ENCODE assay signal across 21 cellular contexts in genomic region chr17:8923762-8924161, GRCh38. TPM values are rescaled to one million over a fixed set of nuclear protein-coding genes. Genes with fewer than 3 reads are reported as not detected.
DNase-seq lines count a peak whose midpoint lies in the region; ATAC-seq, FAIRE-seq and TF ChIP-seq lines count a peak whose summit lies in the region.
"Had no signal": no experiment of that assay in that cellular context is flagged by ENCODE, and none has a peak within 500 bp of the region (broad histone marks: within the 10 kb centered on the region; RNA-seq: fewer than 3 reads in every experiment).

No MANE protein-coding gene starts in this region.

- TF ChIP-seq POLR2A in upper lobe of left lung (IDR thresholded peaks at IDR 0.05): no peak

- H3K4me3 ChIP-seq in HL-60 (replicated peaks; ENCODE audit: insufficient read depth, low read length) (no peak overlapping the region), left lung (no peak overlapping the region), upper lobe of left lung (no peak overlapping the region), coronary artery (no peak overlapping the region), Caco-2 (ENCODE audit: low read depth, low read length) (no peak overlapping the region)
- H3K4me3 ChIP-seq: PC-9, SK-N-MC had no signal

- H3K4me3 Mint-ChIP-seq in Caco-2 (ENCODE audit: unreplicated experiment): no peak overlapping the region
- H3K4me3 Mint-ChIP-seq: CD4-positive, alpha-beta memory T cell had no signal

- CTCF ChIA-PET in Caco-2 (lab: Charles Lee): interaction anchor here (0.6 kb wide), 1 partner anchor 98 kb away, joined by 3 read pairs; no protein-coding TSS in a partner anchor

- FAIRE-seq in frontal cortex (lab: Jason Lieb, UNC): no peak
- FAIRE-seq: HTR-8/SVneo had no signal

- TF ChIP-seq CTCF in HL-60 (IDR thresholded peaks at IDR 0.05; ENCODE audit: insufficient read depth, low read length): no peak
- TF ChIP-seq CTCF in left lung (IDR thresholded peaks at IDR 0.05): no peak
- no peak for TF ChIP-seq CTCF in upper lobe of left lung (IDR thresholded peaks at IDR 0.05)
- TF ChIP-seq CTCF in coronary artery (IDR thresholded peaks at IDR 0.05): no peak
- TF ChIP-seq CTCF in Caco-2 (IDR thresholded peaks at IDR 0.05; ENCODE audit: insufficient read depth in 1 of 2, low read depth in 1 of 2, low read length in 1 of 2, severe bottlenecking in 1 of 2, unreplicated experiment in 1 of 2): no peak

- H3K27ac Mint-ChIP-seq in Caco-2 (ENCODE audit: unreplicated experiment): no peak overlapping the region
- H3K27ac Mint-ChIP-seq: CD4-positive, alpha-beta memory T cell had no signal

- H3K4me1 ChIP-seq in left lung (peaks cover 0 to 49% of the 10 kb centered on the region in 2 donors), upper lobe of left lung (peaks cover 0 to 2% (median 0%) of the 10 kb centered on the region in 4 donors), Caco-2 (no peaks in the 10 kb centered on the region)

- intact Hi-C loops in left lung (cut with DNase I) (no loop called here), Caco-2 (cut with micrococcal nuclease; ENCODE audit: unreplicated experiment) (no loop called here)

- H3K9me3 ChIP-seq in left lung (peaks cover 0 to 19% of the 10 kb centered on the region in 2 donors), upper lobe of left lung (peaks cover 6 to 18% (median 13%) of the 10 kb centered on the region in 4 donors), Caco-2 (0 out of 2 replicates have a peak, but pooled peaks cover 4% of the 10 kb centered on the region)

- no peaks in the 10 kb centered on the region for H3K27me3 ChIP-seq in HL-60 (ENCODE audit: insufficient read depth, poor library complexity, severe bottlenecking)
- H3K27me3 ChIP-seq in left lung: peaks cover 0 to 10% of the 10 kb centered on the region in 2 donors
- H3K27me3 ChIP-seq in upper lobe of left lung: no peaks in the 10 kb centered on the region
- no peaks in the 10 kb centered on the region for H3K27me3 ChIP-seq in Caco-2 (replicated peaks; ENCODE audit: control insufficient read depth, insufficient read depth, low read length)

- H3K36me3 ChIP-seq in left lung (no peaks in the 10 kb centered on the region), upper lobe of left lung (no peaks in the 10 kb centered on the region), Caco-2 (ENCODE audit: control insufficient read depth, insufficient read depth, low read length) (no peaks in the 10 kb centered on the region)

- H3K9me3 Mint-ChIP-seq in Caco-2 (ENCODE audit: unreplicated experiment): no peaks in the 10 kb centered on the region

- peaks cover 4% of the 10 kb centered on the region for H3K27me3 Mint-ChIP-seq in Caco-2 (ENCODE audit: insufficient read depth, unreplicated experiment)
- H3K27me3 Mint-ChIP-seq: CD4-positive, alpha-beta memory T cell had no signal

- DNase-seq in HL-60 (ENCODE audit: low read depth in 1 of 2, low spot score in 1 of 2) (peak; percentile 21 to 63), MV-4-11 (lab: John Stamatoyannopoulos, UW) (peak; percentile 11), left lung (no peak), upper lobe of left lung (no peak), frontal cortex (ENCODE audit: low spot score in 2 of 2) (no peak), coronary artery (ENCODE audit: low spot score) (no peak), Caco-2 (no peak)
- DNase-seq: CD4-positive, alpha-beta memory T cell; H7; IMR-90; NCI-H1048; NCI-H1417 treated with DMSO at 0.1 percent for 48 hours; NCI-H187; NCI-H446; NCI-H526; PC-9; RPMI8226; SHP77 treated with DMSO at 0.1 percent for 48 hours had no signal

- H3K36me3 Mint-ChIP-seq in Caco-2 (ENCODE audit: insufficient read depth, unreplicated experiment): no peaks in the 10 kb centered on the region

- ATAC-seq in left lung: peak; percentile 42
- peak in 1 of 2 donors; percentile 31 for ATAC-seq in upper lobe of left lung (ENCODE audit: low FRiP score in 2 of 2)

- 75 to 88% methylated on average over 1 of the region's 1 CpG for WGBS in upper lobe of left lung, 2 donors

- BruUV-seq in Caco-2 (replicated peaks; lab: Mats Ljungman, UMichigan): no TSS peak

- H3K27ac ChIP-seq in HL-60 (replicated peaks) (peak overlapping the region; percentile 72), left lung (peak overlapping the region in 1 of 2 donors; percentile 94), upper lobe of left lung (peak overlapping the region in 3 of 4 donors; percentile 64 to 83 (median 72)), coronary artery (peak overlapping the region in 1 of 2 donors; percentile 14)
- H3K27ac ChIP-seq: PC-9, SK-N-MC had no signal

- no peak for TF ChIP-seq EP300 in upper lobe of left lung (IDR thresholded peaks at IDR 0.05)

- POLR2A ChIA-PET in Caco-2 (lab: Charles Lee): no interaction called here

- H3K4me1 Mint-ChIP-seq in Caco-2 (ENCODE audit: low read depth, unreplicated experiment): no peaks in the 10 kb centered on the region

RNA-seq across cellular contexts. Expression of gene PIK3R5, which starts 41.7 kb away (rescaled TPM):
- total RNA-seq in left lung (10 to 100 TPM; 19.4 to 84.8 TPM), upper lobe of left lung (100 to 1,000 TPM in 1 of 6 donors, 10 to 100 TPM in 5; 22.3 to 175 (median 49.8) TPM), frontal cortex (0.41 TPM), Caco-2 (2022) (not detected in 2 replicates)
- total RNA-seq: IMR-90, PC-9 had no signal

RNA-seq across cellular contexts. Expression of gene PIK3R6, which starts 56.3 kb away (rescaled TPM):
- total RNA-seq in left lung (1 to 10 TPM; 1.8 to 2.4 TPM), upper lobe of left lung (1 to 10 TPM; 1.1 to 4.2 (median 2.4) TPM), frontal cortex (under 0.01 TPM), Caco-2 (2022) (not detected in 2 replicates)
- total RNA-seq: G401, IMR-90, PC-9 had no signal

Comparison
In these comparisons a context has a peak if more than half of its experiments do, and no peak if none do; other contexts are left out.
1. DNase-seq: peak in HL-60 (2 of 2) and MV-4-11 (single experiment); none in left lung (0 of 2), upper lobe of left lung (0 of 2), frontal cortex (0 of 2), coronary artery (single experiment) and Caco-2 (0 of 2).
2. RNA of gene PIK3R5, which starts 41.7 kb away (total RNA-seq): 19.4 to 84.8 TPM in left lung and 22.3 to 175 TPM in upper lobe of left lung; 0.41 TPM in frontal cortex (single experiment) and not detected in Caco-2; every median in the first group is over 10 times any median in the second.